12 cellular contexts compared by ENCODE assay signal in the genomic region with DNA sequence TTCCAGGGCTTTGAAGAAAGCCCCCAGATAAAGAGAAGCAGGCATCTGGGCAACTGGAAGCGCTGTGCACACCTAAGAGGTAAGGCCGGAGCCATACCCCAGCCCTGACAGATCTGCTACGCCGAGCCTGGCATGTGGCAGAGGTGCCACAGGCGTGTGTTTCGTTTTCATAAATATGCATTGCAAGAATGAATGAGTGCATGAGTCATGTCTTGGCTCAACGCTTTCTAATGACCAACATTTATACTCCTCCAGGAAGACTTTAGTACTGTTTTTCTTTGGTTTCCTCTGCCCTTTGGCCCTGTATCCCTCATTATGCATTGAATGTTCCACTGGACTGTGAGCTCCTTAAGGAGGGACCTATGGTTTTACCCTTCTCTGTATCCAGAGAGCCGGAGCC. TPM values are rescaled to one million over a fixed set of nuclear protein-coding genes. Genes with fewer than 3 reads are reported as not detected.
DNase-seq lines count a peak whose midpoint lies in the region; FAIRE-seq and TF ChIP-seq lines count a peak whose summit lies in the region.
"Had no signal": no experiment of that assay in that cellular context is flagged by ENCODE, and none has a peak within 500 bp of the region (broad histone marks: within the 10 kb centered on the region; RNA-seq: fewer than 3 reads in every experiment).

No MANE protein-coding gene starts in this region.

- no peaks in the 10 kb centered on the region for H3K9me3 Mint-ChIP-seq in MCF 10A (ENCODE audit: unreplicated experiment)
- H3K9me3 Mint-ChIP-seq: stimulated activated naive CD8-positive, alpha-beta T cell treated with anti-CD3 and anti-CD28 coated beads, Interleukin-15, Interleukin-2, amounts not matched to agents 100 ng/mL and 50 ng/mL, for 24 hours had no signal

- intact Hi-C loops in MCF 10A (cut with micrococcal nuclease) (loop anchor here (10.0 kb wide), 1 partner anchor 393 kb away; no protein-coding TSS in a partner anchor), breast epithelium (cut with DNase I; ENCODE audit: low total_unique reads) (no loop called here)

- H3K27ac Mint-ChIP-seq in MCF 10A (ENCODE audit: low read depth, unreplicated experiment): no peak overlapping the region
- H3K27ac Mint-ChIP-seq: stimulated activated naive CD8-positive, alpha-beta T cell treated with anti-CD3 and anti-CD28 coated beads, Interleukin-15, Interleukin-2, amounts not matched to agents 100 ng/mL and 50 ng/mL, for 24 hours had no signal

- H3K27me3 Mint-ChIP-seq in MCF 10A (ENCODE audit: insufficient read depth, unreplicated experiment): no peaks in the 10 kb centered on the region

- no peak overlapping the region for H3K4me3 ChIP-seq in breast epithelium
- H3K4me3 ChIP-seq: right lobe of liver had no signal

- DNase-seq in MCF 10A (ENCODE audit: unreplicated experiment): peak; percentile 87
- DNase-seq in breast epithelium (ENCODE audit: low spot score in 2 of 2): no peak
- peak; percentile 64 for DNase-seq in amniotic epithelial cell (ENCODE audit: low read depth)
- peak; percentile 29 for DNase-seq in hepatic stellate cell (ENCODE audit: low spot score)
- peak; percentile 73 for DNase-seq in urothelium cell line (ENCODE audit: low spot score)
- no peak for DNase-seq in NAMALWA (ENCODE audit: low spot score)
- no peak for DNase-seq in SKM-1 treated with dmso at 0.1 percent for 144 hours (lab: John Stamatoyannopoulos, UW; ENCODE audit: unreplicated experiment)
- no peak for DNase-seq in SHP77 (lab: John Stamatoyannopoulos, UW)
- DNase-seq: KBM-7, right lobe of liver had no signal

- H3K36me3 ChIP-seq in breast epithelium: no peaks in the 10 kb centered on the region
- H3K36me3 ChIP-seq: right lobe of liver had no signal

- BruUV-seq in MCF 10A (replicated peaks; lab: Mats Ljungman, UMichigan): no TSS peak

- FAIRE-seq in urothelium cell line (lab: Jason Lieb, UNC): peak; percentile 71
- FAIRE-seq: A204.1 had no signal

- H3K27ac ChIP-seq in breast epithelium: peak overlapping the region in 1 of 2 donors; percentile 15
- H3K27ac ChIP-seq: right lobe of liver had no signal

- H3K4me1 Mint-ChIP-seq in MCF 10A (ENCODE audit: insufficient read depth, unreplicated experiment): peaks cover 15% of the 10 kb centered on the region

- no peak for TF ChIP-seq POLR2A in breast epithelium (IDR thresholded peaks at IDR 0.05)

- no peaks in the 10 kb centered on the region for H3K36me3 Mint-ChIP-seq in MCF 10A (ENCODE audit: insufficient read depth, unreplicated experiment)

- no peak for TF ChIP-seq CTCF in MCF 10A (IDR thresholded peaks at IDR 0.05; ENCODE audit: unreplicated experiment)
- TF ChIP-seq CTCF in breast epithelium (IDR thresholded peaks at IDR 0.05): no peak

- POLR2A ChIA-PET in MCF 10A (lab: Yijun Ruan, JAX): interaction anchor here (0.6 to 0.8 kb wide), 3 partner anchors 196 to 325 kb away, joined by 3 to 4 read pairs (median 3); no protein-coding TSS in a partner anchor

- no peak overlapping the region for H3K4me3 Mint-ChIP-seq in MCF 10A (ENCODE audit: unreplicated experiment)
- H3K4me3 Mint-ChIP-seq: stimulated activated naive CD8-positive, alpha-beta T cell treated with anti-CD3 and anti-CD28 coated beads, Interleukin-15, Interleukin-2, amounts not matched to agents 100 ng/mL and 50 ng/mL, for 24 hours had no signal

- H3K27me3 ChIP-seq in breast epithelium: no peaks in the 10 kb centered on the region
- H3K27me3 ChIP-seq: right lobe of liver had no signal

- CTCF ChIA-PET in MCF 10A (lab: Yijun Ruan, JAX): interaction anchor here (0.7 kb wide), 1 partner anchor 222 kb away, joined by 3 read pairs; no protein-coding TSS in a partner anchor

- H3K9me3 ChIP-seq in breast epithelium: no peaks in the 10 kb centered on the region
- H3K9me3 ChIP-seq: right lobe of liver had no signal

- no peaks in the 10 kb centered on the region for H3K4me1 ChIP-seq in breast epithelium
- H3K4me1 ChIP-seq: right lobe of liver had no signal

RNA-seq across cellular contexts. Expression of a gene that starts 38.7 kb away (rescaled TPM):
- total RNA-seq in MCF 10A (2022): 2.2 and 2.6 TPM in 2 replicates
- total RNA-seq in breast epithelium: 1 to 10 TPM; 1.0 to 2.6 (median 1.3) TPM

Comparison
In these comparisons a context has a peak if more than half of its experiments do, and no peak if none do; other contexts are left out.
1. DNase-seq: peak in MCF 10A (single experiment), amniotic epithelial cell (single experiment), hepatic stellate cell (single experiment) and urothelium cell line (single experiment); none in breast epithelium (0 of 2), NAMALWA (single experiment), SKM-1 treated with dmso at 0.1 percent for 144 hours (single experiment) and SHP77 (0 of 2).